ENCODE assay signal across 3 cellular contexts in genomic region chr7:76516932-76517331, GRCh38. TPM values are rescaled to one million over a fixed set of nuclear protein-coding genes. Genes with fewer than 3 reads are reported as not detected.
"Had no signal": no experiment of that assay in that cellular context is flagged by ENCODE, and none has a peak within 500 bp of the region (broad histone marks: within the 10 kb centered on the region; RNA-seq: fewer than 3 reads in every experiment).

No MANE protein-coding gene starts in this region.

RNA-seq across cellular contexts. Expression of gene SPDYE16, which starts 26.2 kb away (rescaled TPM):
- total RNA-seq: LHCN-M2, MCF 10A, NCI-H460 had no signal
